In the genomic region with DNA sequence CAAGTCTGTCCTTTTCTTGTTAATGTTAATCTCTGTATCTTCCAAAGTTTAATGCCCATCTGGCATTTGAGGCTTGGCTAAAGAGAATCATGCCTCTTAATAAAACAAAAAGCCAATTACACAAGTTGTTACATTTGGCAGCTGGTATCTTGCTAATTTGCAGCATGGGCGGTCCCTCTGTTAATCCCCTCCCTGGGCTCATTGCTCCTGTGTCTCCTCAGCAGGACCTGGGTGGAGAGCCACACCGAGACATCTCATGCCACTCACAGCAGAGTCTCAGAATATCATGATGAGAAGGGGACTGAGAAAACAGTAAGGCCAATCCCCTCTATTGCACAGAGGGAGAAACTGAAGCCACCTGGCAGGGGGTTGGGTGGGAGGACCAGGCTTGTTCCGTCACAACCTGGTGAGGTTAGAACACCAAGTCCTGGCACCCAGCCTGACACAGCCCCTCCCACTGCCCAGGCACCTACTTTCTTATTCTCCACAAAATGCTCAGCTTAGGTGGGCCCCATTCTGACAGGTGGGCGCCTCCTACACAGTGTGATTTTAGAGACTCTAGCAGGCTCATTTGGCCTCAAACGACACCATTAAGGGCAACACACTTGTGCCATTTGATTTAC, we compare ENCODE assay signal across 19 cellular contexts.
"Had no signal": no experiment of that assay in that cellular context is flagged by ENCODE, and none has a peak within 500 bp of the region (broad histone marks: within the 10 kb centered on the region; RNA-seq: fewer than 3 reads in every experiment).

No MANE protein-coding gene starts in this region.

- H3K4me3 Mint-ChIP-seq: activated CD4-positive, alpha-beta memory T cell treated with anti-CD3 and anti-CD28 coated beads, Interleukin-2, amount 10 ng/mL, durations not matched to agents 7 days and 5 days; activated naive CD4-positive, alpha-beta T cell treated with anti-CD3 and anti-CD28 coated beads, Interleukin-2, amount 50 U/mL, for 24 hours; activated T-cell treated with anti-CD3 and anti-CD28 coated beads, Interleukin-2, amount 50 U/mL, for 24 hours; memory B cell; naive thymus-derived CD8-positive, alpha-beta T cell; stimulated activated effector memory CD8-positive, alpha-beta T cell treated with anti-CD3 and anti-CD28 coated beads, Interleukin-12 subunit alpha, Interleukin-12 subunit beta, amount 100 ng/mL, for 72 hours had no signal

- DNase-seq: activated CD4-positive, alpha-beta T cell treated with anti-CD3 and anti-CD28 coated beads for 48 hours; activated CD4-positive, CD25-positive, alpha-beta regulatory T cell; activated T-cell treated with anti-CD3 and anti-CD28 coated beads, Interleukin-2, amount 50 U/mL, for 24 hours; cortex of kidney; effector CD8-positive, alpha-beta T cell; gastrocnemius medialis; heart left ventricle; naive thymus-derived CD8-positive, alpha-beta T cell; pancreas; stimulated activated CD4-positive, alpha-beta T cell treated with anti-CD3 and anti-CD28 coated beads, Interleukin-4, amount 100 ng/mL, for 24 hours; thyroid gland had no signal

- H3K27ac Mint-ChIP-seq: activated CD4-positive, alpha-beta memory T cell treated with anti-CD3 and anti-CD28 coated beads, Interleukin-2, amount 10 ng/mL, durations not matched to agents 7 days and 5 days; activated naive CD4-positive, alpha-beta T cell treated with anti-CD3 and anti-CD28 coated beads, Interleukin-2, amount 50 U/mL, for 24 hours; activated T-cell treated with anti-CD3 and anti-CD28 coated beads, Interleukin-2, amount 50 U/mL, for 24 hours; memory B cell; naive thymus-derived CD8-positive, alpha-beta T cell; stimulated activated effector memory CD8-positive, alpha-beta T cell treated with anti-CD3 and anti-CD28 coated beads, Interleukin-12 subunit alpha, Interleukin-12 subunit beta, amount 100 ng/mL, for 72 hours had no signal

- H3K4me3 ChIP-seq: ascending aorta, gastrocnemius medialis, heart left ventricle, pancreas, smooth muscle cell, thyroid gland had no signal

- H3K4me1 Mint-ChIP-seq: activated CD4-positive, alpha-beta memory T cell treated with anti-CD3 and anti-CD28 coated beads, Interleukin-2, amount 10 ng/mL, durations not matched to agents 7 days and 5 days; activated naive CD4-positive, alpha-beta T cell treated with anti-CD3 and anti-CD28 coated beads, Interleukin-2, amount 50 U/mL, for 24 hours; naive thymus-derived CD8-positive, alpha-beta T cell; stimulated activated effector memory CD8-positive, alpha-beta T cell treated with anti-CD3 and anti-CD28 coated beads, Interleukin-12 subunit alpha, Interleukin-12 subunit beta, amount 100 ng/mL, for 72 hours had no signal

- H3K9me3 Mint-ChIP-seq: activated CD4-positive, alpha-beta memory T cell treated with anti-CD3 and anti-CD28 coated beads, Interleukin-2, amount 10 ng/mL, durations not matched to agents 7 days and 5 days; activated naive CD4-positive, alpha-beta T cell treated with anti-CD3 and anti-CD28 coated beads, Interleukin-2, amount 50 U/mL, for 24 hours; activated T-cell treated with anti-CD3 and anti-CD28 coated beads, Interleukin-2, amount 50 U/mL, for 24 hours; memory B cell; stimulated activated effector memory CD8-positive, alpha-beta T cell treated with anti-CD3 and anti-CD28 coated beads, Interleukin-12 subunit alpha, Interleukin-12 subunit beta, amount 100 ng/mL, for 72 hours had no signal

- H3K27ac ChIP-seq: ascending aorta, gastrocnemius medialis, heart left ventricle, pancreas, thyroid gland had no signal

- ATAC-seq: esophagus mucosa; gastrocnemius medialis; heart left ventricle; naive thymus-derived CD8-positive, alpha-beta T cell; pancreas; sciatic nerve; stimulated activated effector memory CD8-positive, alpha-beta T cell treated with anti-CD3 and anti-CD28 coated beads, Interleukin-12 subunit alpha, Interleukin-12 subunit beta, amount 100 ng/mL, for 72 hours had no signal

- H3K36me3 Mint-ChIP-seq: activated naive CD4-positive, alpha-beta T cell treated with anti-CD3 and anti-CD28 coated beads, Interleukin-2, amount 50 U/mL, for 24 hours; memory B cell; stimulated activated effector memory CD8-positive, alpha-beta T cell treated with anti-CD3 and anti-CD28 coated beads, Interleukin-12 subunit alpha, Interleukin-12 subunit beta, amount 100 ng/mL, for 72 hours had no signal
